ENCODE assay signal across 34 cellular contexts in genomic region chr1:57115030-57115614, GRCh38.
"Had no signal": no experiment of that assay in that cellular context is flagged by ENCODE, and none has a peak within 500 bp of the region (broad histone marks: within the 10 kb centered on the region; RNA-seq: fewer than 3 reads in every experiment).

No MANE protein-coding gene starts in this region.

- H3K4me1 ChIP-seq: Peyer's patch had no signal

- H3K9me3 ChIP-seq: Peyer's patch had no signal

- H3K4me3 ChIP-seq: Peyer's patch had no signal

- H3K27ac ChIP-seq: brain microvascular endothelial cell, Peyer's patch, VCaP had no signal

- ATAC-seq: activated CD8-positive, alpha-beta memory T cell treated with anti-CD3 and anti-CD28 coated beads, Interleukin-2, amount 10 ng/mL, durations not matched to agents 7 days and 5 days; PC-3 had no signal

- H3K36me3 ChIP-seq: brain microvascular endothelial cell, Peyer's patch had no signal

- DNase-seq: activated CD4-positive, alpha-beta memory T cell treated with anti-CD3 and anti-CD28 coated beads, Interleukin-2, amount 10 ng/mL, durations not matched to agents 7 days and 5 days; activated CD4-positive, alpha-beta T cell treated with anti-CD3 and anti-CD28 coated beads for 1 hour; activated CD4-positive, alpha-beta T cell treated with anti-CD3 and anti-CD28 coated beads for 48 hours; activated CD4-positive, CD25-positive, alpha-beta regulatory T cell; activated CD8-positive, alpha-beta memory T cell treated with anti-CD3 and anti-CD28 coated beads for 24 hours; activated CD8-positive, alpha-beta memory T cell treated with anti-CD3 and anti-CD28 coated beads, Interleukin-2, amount 10 ng/mL, durations not matched to agents 7 days and 5 days; activated CD8-positive, alpha-beta memory T cell treated with anti-CD3 and anti-CD28 coated beads, Interleukin-2, amount 50 U/mL, for 48 hours; activated effector memory CD4-positive, alpha-beta T cell treated with anti-CD3 and anti-CD28 coated beads, Interleukin-2, amount 50 U/mL, for 16 hours; activated naive CD4-positive, alpha-beta T cell; activated naive CD4-positive, alpha-beta T cell treated with anti-CD3 and anti-CD28 coated beads, Interleukin-2, amount 50 U/mL, for 16 hours; activated naive CD8-positive, alpha-beta T cell treated with anti-CD3 and anti-CD28 coated beads for 36 hours; activated T-cell treated with anti-CD3 and anti-CD28 coated beads, Interleukin-2, amount 50 U/mL, for 48 hours; amniotic stem cell; aorta; brain microvascular endothelial cell; Karpas-422; KBM-7; NCI-H1048; NCI-H146; NCI-H187; NCI-H2029 treated with DMSO at 0.1 percent for 48 hours; NCI-H2107; NCI-H2171; NCI-H510A; NCI-H69; NK-92 treated with Interleukin-12 subunit alpha and Interleukin-12 subunit beta, amount 100 ng/mL, for 24 hours; PC-3; Peyer's patch; RPMI8226; SW 1271; T-helper 1 cell; T-helper 2 cell; T-helper 9 cell had no signal

- H3K27me3 ChIP-seq: brain microvascular endothelial cell, Peyer's patch had no signal
